1 cellular context compared by ENCODE assay signal in the genomic region with DNA sequence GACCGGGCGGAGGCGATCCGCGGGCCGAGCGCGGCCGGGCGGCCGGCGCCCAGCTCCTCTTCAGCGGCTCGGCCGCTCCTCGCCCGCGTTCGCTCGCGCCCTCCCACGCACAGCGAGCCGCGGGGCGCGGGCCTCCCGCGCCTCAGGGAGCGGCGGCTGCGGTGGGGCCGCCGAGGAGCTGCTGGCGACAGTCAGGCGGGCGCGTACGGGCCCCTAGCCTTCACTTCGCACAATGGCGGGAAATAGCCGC.
TF ChIP-seq lines count a peak whose summit lies in the region.

A gene with protein sequence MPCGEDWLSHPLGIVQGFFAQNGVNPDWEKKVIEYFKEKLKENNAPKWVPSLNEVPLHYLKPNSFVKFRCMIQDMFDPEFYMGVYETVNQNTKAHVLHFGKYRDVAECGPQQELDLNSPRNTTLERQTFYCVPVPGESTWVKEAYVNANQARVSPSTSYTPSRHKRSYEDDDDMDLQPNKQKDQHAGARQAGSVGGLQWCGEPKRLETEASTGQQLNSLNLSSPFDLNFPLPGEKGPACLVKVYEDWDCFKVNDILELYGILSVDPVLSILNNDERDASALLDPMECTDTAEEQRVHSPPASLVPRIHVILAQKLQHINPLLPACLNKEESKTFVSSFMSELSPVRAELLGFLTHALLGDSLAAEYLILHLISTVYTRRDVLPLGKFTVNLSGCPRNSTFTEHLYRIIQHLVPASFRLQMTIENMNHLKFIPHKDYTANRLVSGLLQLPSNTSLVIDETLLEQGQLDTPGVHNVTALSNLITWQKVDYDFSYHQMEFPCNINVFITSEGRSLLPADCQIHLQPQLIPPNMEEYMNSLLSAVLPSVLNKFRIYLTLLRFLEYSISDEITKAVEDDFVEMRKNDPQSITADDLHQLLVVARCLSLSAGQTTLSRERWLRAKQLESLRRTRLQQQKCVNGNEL (minus strand): TSS at position 234 of the 250 bp plus-strand sequence. CDS start 259 bp downstream, outside the sequence.

TF ChIP-seq in H1, 55 proteins besides CTCF, POLR2A, EP300 and RAD21 (continued from another document):
- TF ChIP-seq, protein P1, sequence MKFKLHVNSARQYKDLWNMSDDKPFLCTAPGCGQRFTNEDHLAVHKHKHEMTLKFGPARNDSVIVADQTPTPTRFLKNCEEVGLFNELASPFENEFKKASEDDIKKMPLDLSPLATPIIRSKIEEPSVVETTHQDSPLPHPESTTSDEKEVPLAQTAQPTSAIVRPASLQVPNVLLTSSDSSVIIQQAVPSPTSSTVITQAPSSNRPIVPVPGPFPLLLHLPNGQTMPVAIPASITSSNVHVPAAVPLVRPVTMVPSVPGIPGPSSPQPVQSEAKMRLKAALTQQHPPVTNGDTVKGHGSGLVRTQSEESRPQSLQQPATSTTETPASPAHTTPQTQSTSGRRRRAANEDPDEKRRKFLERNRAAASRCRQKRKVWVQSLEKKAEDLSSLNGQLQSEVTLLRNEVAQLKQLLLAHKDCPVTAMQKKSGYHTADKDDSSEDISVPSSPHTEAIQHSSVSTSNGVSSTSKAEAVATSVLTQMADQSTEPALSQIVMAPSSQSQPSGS (IDR thresholded peaks at IDR 0.05; ENCODE audit: low read length): no peak; the same call in 1 of the 2 replicates
- peak; percentile 47 for TF ChIP-seq KDM4A (IDR thresholded peaks at IDR 0.05; ENCODE audit: low read depth, low read length, severe bottlenecking)
- no peak for TF ChIP-seq ZNF274 (IDR thresholded peaks at IDR 0.05; ENCODE audit: borderline replicate concordance, extremely low read depth, low read length)
- TF ChIP-seq TCF12 (IDR thresholded peaks at IDR 0.05; ENCODE audit: low read depth, low read length): no peak
- peak; percentile 21 for TF ChIP-seq CTBP2 (IDR thresholded peaks at IDR 0.05; ENCODE audit: borderline replicate concordance, insufficient read depth, insufficient read length, low read length)
- TF ChIP-seq POLR2AphosphoS5 (IDR thresholded peaks at IDR 0.05; ENCODE audit: low read depth, low read length): peak; percentile 68; the same call in 1 of the 2 replicates
TF ChIP-seq in H1: peak in this region for 6.
